Comparison of ENCODE assay signal across 22 cellular contexts in the genomic region with DNA sequence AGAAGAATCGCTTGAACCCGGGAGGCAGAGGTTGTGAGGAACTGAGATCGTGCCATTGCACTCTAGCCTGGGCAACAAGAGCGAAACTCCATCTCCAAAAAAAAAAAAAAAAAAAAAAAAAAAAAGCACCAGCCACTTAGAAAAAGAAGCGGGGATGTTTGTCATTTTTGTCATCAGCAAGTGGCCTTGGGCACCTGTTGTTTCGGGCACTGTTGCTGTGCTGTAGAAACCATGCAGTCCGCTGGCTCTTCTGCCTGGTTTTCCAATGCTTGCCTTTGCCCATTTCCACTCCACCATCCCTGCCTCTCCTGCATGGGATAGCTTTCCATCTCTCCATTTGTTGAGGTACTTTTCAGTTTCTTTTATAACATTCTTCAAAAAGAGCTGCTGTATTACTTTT.
"Had no signal": no experiment of that assay in that cellular context is flagged by ENCODE, and none has a peak within 500 bp of the region (broad histone marks: within the 10 kb centered on the region; RNA-seq: fewer than 3 reads in every experiment).

No MANE protein-coding gene starts in this region.

- H3K9me3 Mint-ChIP-seq: IgD-negative memory B cell had no signal

- H3K27ac ChIP-seq: HL-60, KMS-11, SJSA1, SK-N-MC had no signal

- H3K27me3 Mint-ChIP-seq: IgD-negative memory B cell had no signal

- H3K4me1 ChIP-seq: SJSA1 had no signal

- DNase-seq: Kasumi-1, MM.1S, NCI-H1092 treated with DMSO at 0.1 percent for 48 hours, NCI-H1436, NCI-H187, NCI-H2029, NCI-H2081 treated with DMSO at 0.1 percent for 48 hours, NCI-H2171, NCI-H226, NCI-H446, NCI-H510A, NCI-H524 treated with DMSO at 0.1 percent for 48 hours, NCI-H774, Right ventricle myocardium superior, RPMI8226, SIG-M5 had no signal

- H3K9me3 ChIP-seq: SJSA1 had no signal

- H3K27me3 ChIP-seq: SJSA1 had no signal

- H3K4me3 ChIP-seq: K562, SJSA1, SK-N-MC had no signal
